ENCODE assay signal across 1 cellular context in the genomic region with DNA sequence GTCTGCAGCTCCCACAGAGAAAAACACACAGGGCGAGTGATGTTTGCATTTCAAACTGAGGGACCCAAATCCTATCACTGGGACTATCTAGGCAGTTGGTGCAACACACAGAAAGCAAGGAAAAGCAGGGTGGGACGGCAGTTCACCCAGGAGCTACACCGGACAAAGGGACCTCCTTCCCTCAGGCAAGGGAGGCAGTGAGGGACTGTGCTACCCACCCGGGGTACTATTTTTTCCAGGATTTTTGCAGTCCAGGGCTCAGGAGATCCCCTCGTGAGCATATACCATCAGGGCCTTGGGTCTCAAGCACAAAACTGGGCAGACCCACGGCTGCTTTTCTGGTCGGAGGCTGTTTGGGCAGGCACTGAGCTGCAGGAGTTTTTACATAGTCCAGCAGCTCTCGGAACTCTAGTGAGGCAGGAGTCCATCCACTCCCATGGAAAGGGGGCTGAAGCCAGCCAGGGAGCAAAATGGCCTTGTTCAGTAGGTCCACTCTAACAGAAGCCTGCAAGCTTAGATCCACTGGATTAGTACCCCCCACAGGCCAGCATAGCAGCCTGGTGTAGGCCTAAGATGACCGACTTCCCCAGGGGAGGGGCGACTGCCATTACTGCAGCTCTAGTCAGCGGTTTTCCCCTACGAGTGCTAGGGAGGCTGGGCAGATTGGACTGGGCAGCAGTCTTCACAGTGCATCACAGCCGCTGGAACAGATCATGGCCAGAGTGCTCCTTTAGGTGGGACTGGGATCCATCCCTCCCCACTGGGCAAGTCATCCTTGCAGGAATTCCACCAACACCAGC.
TF ChIP-seq lines count a peak whose summit lies in the region.

No MANE protein-coding gene starts in this region.

TF ChIP-seq in HepG2, 621 proteins besides CTCF, POLR2A, EP300 and RAD21 (continued from another document):
- TF ChIP-seq, protein P1, sequence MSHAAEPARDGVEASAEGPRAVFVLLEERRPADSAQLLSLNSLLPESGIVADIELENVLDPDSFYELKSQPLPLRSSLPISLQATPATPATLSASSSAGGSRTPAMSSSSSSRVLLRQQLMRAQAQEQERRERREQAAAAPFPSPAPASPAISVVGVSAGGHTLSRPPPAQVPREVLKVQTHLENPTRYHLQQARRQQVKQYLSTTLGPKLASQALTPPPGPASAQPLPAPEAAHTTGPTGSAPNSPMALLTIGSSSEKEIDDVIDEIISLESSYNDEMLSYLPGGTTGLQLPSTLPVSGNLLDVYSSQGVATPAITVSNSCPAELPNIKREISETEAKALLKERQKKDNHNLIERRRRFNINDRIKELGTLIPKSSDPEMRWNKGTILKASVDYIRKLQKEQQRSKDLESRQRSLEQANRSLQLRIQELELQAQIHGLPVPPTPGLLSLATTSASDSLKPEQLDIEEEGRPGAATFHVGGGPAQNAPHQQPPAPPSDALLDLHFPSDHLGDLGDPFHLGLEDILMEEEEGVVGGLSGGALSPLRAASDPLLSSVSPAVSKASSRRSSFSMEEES (CRISPR knock-in tag; IDR thresholded peaks at IDR 0.05) = no peak
- no peak for TF ChIP-seq RFX3 (CRISPR knock-in tag; IDR thresholded peaks at IDR 0.05)
- TF ChIP-seq, protein P2, sequence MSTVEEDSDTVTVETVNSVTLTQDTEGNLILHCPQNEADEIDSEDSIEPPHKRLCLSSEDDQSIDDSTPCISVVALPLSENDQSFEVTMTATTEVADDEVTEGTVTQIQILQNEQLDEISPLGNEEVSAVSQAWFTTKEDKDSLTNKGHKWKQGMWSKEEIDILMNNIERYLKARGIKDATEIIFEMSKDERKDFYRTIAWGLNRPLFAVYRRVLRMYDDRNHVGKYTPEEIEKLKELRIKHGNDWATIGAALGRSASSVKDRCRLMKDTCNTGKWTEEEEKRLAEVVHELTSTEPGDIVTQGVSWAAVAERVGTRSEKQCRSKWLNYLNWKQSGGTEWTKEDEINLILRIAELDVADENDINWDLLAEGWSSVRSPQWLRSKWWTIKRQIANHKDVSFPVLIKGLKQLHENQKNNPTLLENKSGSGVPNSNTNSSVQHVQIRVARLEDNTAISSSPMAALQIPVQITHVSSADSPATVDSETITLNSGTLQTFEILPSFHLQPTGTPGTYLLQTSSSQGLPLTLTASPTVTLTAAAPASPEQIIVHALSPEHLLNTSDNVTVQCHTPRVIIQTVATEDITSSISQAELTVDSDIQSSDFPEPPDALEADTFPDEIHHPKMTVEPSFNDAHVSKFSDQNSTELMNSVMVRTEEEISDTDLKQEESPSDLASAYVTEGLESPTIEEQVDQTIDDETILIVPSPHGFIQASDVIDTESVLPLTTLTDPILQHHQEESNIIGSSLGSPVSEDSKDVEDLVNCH (CRISPR knock-in tag; IDR thresholded peaks at IDR 0.05) = no peak
- TF ChIP-seq, protein P3, sequence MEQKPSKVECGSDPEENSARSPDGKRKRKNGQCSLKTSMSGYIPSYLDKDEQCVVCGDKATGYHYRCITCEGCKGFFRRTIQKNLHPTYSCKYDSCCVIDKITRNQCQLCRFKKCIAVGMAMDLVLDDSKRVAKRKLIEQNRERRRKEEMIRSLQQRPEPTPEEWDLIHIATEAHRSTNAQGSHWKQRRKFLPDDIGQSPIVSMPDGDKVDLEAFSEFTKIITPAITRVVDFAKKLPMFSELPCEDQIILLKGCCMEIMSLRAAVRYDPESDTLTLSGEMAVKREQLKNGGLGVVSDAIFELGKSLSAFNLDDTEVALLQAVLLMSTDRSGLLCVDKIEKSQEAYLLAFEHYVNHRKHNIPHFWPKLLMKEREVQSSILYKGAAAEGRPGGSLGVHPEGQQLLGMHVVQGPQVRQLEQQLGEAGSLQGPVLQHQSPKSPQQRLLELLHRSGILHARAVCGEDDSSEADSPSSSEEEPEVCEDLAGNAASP (CRISPR knock-in tag; IDR thresholded peaks at IDR 0.05; ENCODE audit: borderline replicate concordance) = no peak
- no peak for TF ChIP-seq ZNF124 (CRISPR knock-in tag; IDR thresholded peaks at IDR 0.05)
- no peak for TF ChIP-seq ZNF225 (CRISPR knock-in tag; IDR thresholded peaks at IDR 0.05)
- TF ChIP-seq, protein P4, sequence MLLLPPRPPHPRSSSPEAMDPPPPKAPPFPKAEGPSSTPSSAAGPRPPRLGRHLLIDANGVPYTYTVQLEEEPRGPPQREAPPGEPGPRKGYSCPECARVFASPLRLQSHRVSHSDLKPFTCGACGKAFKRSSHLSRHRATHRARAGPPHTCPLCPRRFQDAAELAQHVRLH (CRISPR knock-in tag; IDR thresholded peaks at IDR 0.05; ENCODE audit: borderline replicate concordance, low read depth) = no peak
- TF ChIP-seq, protein P5, sequence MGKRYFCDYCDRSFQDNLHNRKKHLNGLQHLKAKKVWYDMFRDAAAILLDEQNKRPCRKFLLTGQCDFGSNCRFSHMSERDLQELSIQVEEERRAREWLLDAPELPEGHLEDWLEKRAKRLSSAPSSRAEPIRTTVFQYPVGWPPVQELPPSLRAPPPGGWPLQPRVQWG (CRISPR knock-in tag; IDR thresholded peaks at IDR 0.05; ENCODE audit: borderline replicate concordance, low read depth) = no peak
TF ChIP-seq in HepG2: peak in this region for 0.
